28 cellular contexts compared by ENCODE assay signal in genomic region chr17:35651467-35651866, GRCh38.
"Had no signal": no experiment of that assay in that cellular context is flagged by ENCODE, and none has a peak within 500 bp of the region (broad histone marks: within the 10 kb centered on the region; RNA-seq: fewer than 3 reads in every experiment).

No MANE protein-coding gene starts in this region.

- H3K4me3 ChIP-seq: colonic mucosa, coronary artery, dorsolateral prefrontal cortex, esophagus muscularis mucosa, esophagus squamous epithelium, gastrocnemius medialis, gastroesophageal sphincter, heart left ventricle, heart right ventricle, hepatocyte had no signal

- DNase-seq: colonic mucosa; cortex of kidney; dermis blood vessel endothelial cell; dorsolateral prefrontal cortex; effector CD4-positive, alpha-beta T cell; effector CD8-positive, alpha-beta T cell; effector memory CD4-positive, alpha-beta T cell; effector memory CD8-positive, alpha-beta T cell; endodermal cell; erythroblast; esophagus squamous epithelium; foreskin fibroblast; foreskin keratinocyte; foreskin melanocyte; gastrocnemius medialis; glutamatergic neuron; head of caudate nucleus; heart left ventricle; heart right ventricle had no signal

- H3K36me3 ChIP-seq: colonic mucosa had no signal

- H3K27me3 ChIP-seq: colonic mucosa, dorsolateral prefrontal cortex, esophagus muscularis mucosa, esophagus squamous epithelium, foreskin keratinocyte, gastrocnemius medialis, gastroesophageal sphincter, heart left ventricle, heart right ventricle, hepatocyte had no signal

- H3K9me3 ChIP-seq: colonic mucosa, esophagus muscularis mucosa, esophagus squamous epithelium, gastrocnemius medialis, gastroesophageal sphincter, heart left ventricle, heart right ventricle had no signal

- FAIRE-seq: endometrium, endothelial cell of umbilical vein, frontal cortex had no signal

- H3K4me1 ChIP-seq: colonic mucosa, esophagus muscularis mucosa, esophagus squamous epithelium, foreskin keratinocyte, gastroesophageal sphincter, heart left ventricle, heart right ventricle had no signal

- ATAC-seq: effector memory CD8-positive, alpha-beta T cell; esophagus mucosa; foreskin keratinocyte; gastrocnemius medialis; gastroesophageal sphincter; heart left ventricle; heart right ventricle had no signal

- H3K27ac ChIP-seq: colonic mucosa, coronary artery, epithelial cell of prostate, esophagus muscularis mucosa, esophagus squamous epithelium, foreskin keratinocyte, gastrocnemius medialis, gastroesophageal sphincter, heart left ventricle, heart right ventricle, hepatocyte had no signal

- H3K4me2 ChIP-seq: hepatocyte had no signal

- H2AFZ ChIP-seq: hepatocyte had no signal

- H3K79me2 ChIP-seq: hepatocyte had no signal
